In genomic region chr14:61476737-61477410, GRCh38 we compare ENCODE assay signal across 8 cellular contexts.
A peak's percentile ranks its signal among the peaks of the same experiment; 100 is the strongest.
DNase-seq lines count a peak whose midpoint lies in the region; ATAC-seq and TF ChIP-seq lines count a peak whose summit lies in the region.

No MANE protein-coding gene starts in this region.

- H3K27me3 Mint-ChIP-seq in activated T-cell treated with anti-CD3 and anti-CD28 coated beads, Interleukin-2, amount 50 U/mL, for 72 hours (ENCODE audit: low read depth): no peaks in the 10 kb centered on the region

- H3K4me1 ChIP-seq in DOHH2 (ENCODE audit: control insufficient read depth, low read length) (peaks cover 93% of the 10 kb centered on the region), prostate gland (replicated peaks) (no peaks in the 10 kb centered on the region)

- peak overlapping the region; percentile 85 for H3K4me3 Mint-ChIP-seq in activated T-cell treated with anti-CD3 and anti-CD28 coated beads, Interleukin-2, amount 50 U/mL, for 72 hours

- H3K4me3 ChIP-seq in DOHH2 (ENCODE audit: low read length) (peak overlapping the region; percentile 67), fibroblast of villous mesenchyme (ENCODE audit: low read depth, low read length) (peak overlapping the region; percentile 37), prostate gland (no peak overlapping the region)

- DNase-seq in NCI-H226: peak; percentile 86
- peak; percentile 56 to 68 for DNase-seq in activated T-cell treated with anti-CD3 and anti-CD28 coated beads, Interleukin-2, amount 50 U/mL, for 72 hours
- peak; percentile 100 for DNase-seq in fibroblast of villous mesenchyme (ENCODE audit: low read depth)
- DNase-seq in prostate gland (ENCODE audit: low spot score): no peak
- DNase-seq in NCI-H345 (lab: John Stamatoyannopoulos, UW): no peak
- no peak for DNase-seq in HT-29 (ENCODE audit: low spot score)

- peak; percentile 6 for TF ChIP-seq POLR2A in prostate gland (IDR thresholded peaks at IDR 0.05)

- intact Hi-C loops in prostate gland (cut with DNase I): loop anchor here (2.0 kb wide), 1 partner anchor 48 kb away; no protein-coding TSS in a partner anchor

- H3K27ac ChIP-seq in DOHH2 (ENCODE audit: low read depth, low read length) (peak overlapping the region; percentile 100), prostate gland (peak overlapping the region; percentile 62 to 63)

- H3K9me2 ChIP-seq in DOHH2 (replicated peaks; ENCODE audit: control insufficient read depth, low read length): no peaks in the 10 kb centered on the region

- H3K27me3 ChIP-seq in DOHH2 (ENCODE audit: control insufficient read depth, low read length) (no peaks in the 10 kb centered on the region), prostate gland (replicated peaks; ENCODE audit: insufficient read depth) (no peaks in the 10 kb centered on the region)

- no peaks in the 10 kb centered on the region for H4K20me1 ChIP-seq in DOHH2 (ENCODE audit: control insufficient read depth, insufficient read depth, low read depth, low read length)

- H3F3A ChIP-seq in DOHH2 (ENCODE audit: control insufficient read depth, insufficient read depth): peaks cover 35% of the 10 kb centered on the region

- H3K9me3 Mint-ChIP-seq in activated T-cell treated with anti-CD3 and anti-CD28 coated beads, Interleukin-2, amount 50 U/mL, for 72 hours: peaks cover 2% of the 10 kb centered on the region in 2 donors

- H3K79me2 ChIP-seq in DOHH2 (ENCODE audit: control insufficient read depth, low read length): peaks cover 12% of the 10 kb centered on the region

- peak overlapping the region; percentile 90 for H3K27ac Mint-ChIP-seq in activated T-cell treated with anti-CD3 and anti-CD28 coated beads, Interleukin-2, amount 50 U/mL, for 72 hours

- WGBS in prostate gland: 41% methylated on average over 6 of the region's 6 CpGs

- no peaks in the 10 kb centered on the region; the same call in 1 of the 2 replicates for H3K36me3 ChIP-seq in DOHH2 (ENCODE audit: control insufficient read depth, low read length)
- no peaks in the 10 kb centered on the region for H3K36me3 ChIP-seq in prostate gland

- peak; percentile 58 to 65 for ATAC-seq in activated T-cell treated with anti-CD3 and anti-CD28 coated beads, Interleukin-2, amount 50 U/mL, for 72 hours (replicated peaks in 1 of 2)
- no peak for ATAC-seq in GM19351 (IDR thresholded peaks at IDR 0.05; ENCODE audit: unreplicated experiment)

- H3K4me2 ChIP-seq in DOHH2 (ENCODE audit: low read length): peak overlapping the region; percentile 89

- peaks cover 12 to 24% of the 10 kb centered on the region in 2 donors for H3K36me3 Mint-ChIP-seq in activated T-cell treated with anti-CD3 and anti-CD28 coated beads, Interleukin-2, amount 50 U/mL, for 72 hours (ENCODE audit: insufficient read depth in 2 of 2)

- H3K9me3 ChIP-seq in DOHH2 (ENCODE audit: control insufficient read depth, insufficient read depth, low read length): no peaks in the 10 kb centered on the region
- H3K9me3 ChIP-seq in prostate gland: no peaks in the 10 kb centered on the region

- TF ChIP-seq CTCF in DOHH2 (IDR thresholded peaks at IDR 0.05; ENCODE audit: low read depth, low read length, poor library complexity, severe bottlenecking) (no peak), fibroblast of villous mesenchyme (IDR thresholded peaks at IDR 0.05; ENCODE audit: insufficient read depth, low read depth, low read length) (no peak), prostate gland (IDR thresholded peaks at IDR 0.05) (no peak)

- H3K4me1 Mint-ChIP-seq in activated T-cell treated with anti-CD3 and anti-CD28 coated beads, Interleukin-2, amount 50 U/mL, for 72 hours (ENCODE audit: low read depth): peaks cover 99% of the 10 kb centered on the region

Comparison
In these comparisons a context has a peak if more than half of its experiments do, and no peak if none do; other contexts are left out.
1. H3K4me3 ChIP-seq: peak in DOHH2 (single experiment) and fibroblast of villous mesenchyme (single experiment); none in prostate gland (0 of 2).
2. DNase-seq: peak in NCI-H226 (single experiment), activated T-cell treated with anti-CD3 and anti-CD28 coated beads, Interleukin-2, amount 50 U/mL, for 72 hours (2 of 2) and fibroblast of villous mesenchyme (single experiment); none in prostate gland (single experiment), NCI-H345 (single experiment) and HT-29 (single experiment).